ENCODE assay signal across 9 cellular contexts in the genomic region with DNA sequence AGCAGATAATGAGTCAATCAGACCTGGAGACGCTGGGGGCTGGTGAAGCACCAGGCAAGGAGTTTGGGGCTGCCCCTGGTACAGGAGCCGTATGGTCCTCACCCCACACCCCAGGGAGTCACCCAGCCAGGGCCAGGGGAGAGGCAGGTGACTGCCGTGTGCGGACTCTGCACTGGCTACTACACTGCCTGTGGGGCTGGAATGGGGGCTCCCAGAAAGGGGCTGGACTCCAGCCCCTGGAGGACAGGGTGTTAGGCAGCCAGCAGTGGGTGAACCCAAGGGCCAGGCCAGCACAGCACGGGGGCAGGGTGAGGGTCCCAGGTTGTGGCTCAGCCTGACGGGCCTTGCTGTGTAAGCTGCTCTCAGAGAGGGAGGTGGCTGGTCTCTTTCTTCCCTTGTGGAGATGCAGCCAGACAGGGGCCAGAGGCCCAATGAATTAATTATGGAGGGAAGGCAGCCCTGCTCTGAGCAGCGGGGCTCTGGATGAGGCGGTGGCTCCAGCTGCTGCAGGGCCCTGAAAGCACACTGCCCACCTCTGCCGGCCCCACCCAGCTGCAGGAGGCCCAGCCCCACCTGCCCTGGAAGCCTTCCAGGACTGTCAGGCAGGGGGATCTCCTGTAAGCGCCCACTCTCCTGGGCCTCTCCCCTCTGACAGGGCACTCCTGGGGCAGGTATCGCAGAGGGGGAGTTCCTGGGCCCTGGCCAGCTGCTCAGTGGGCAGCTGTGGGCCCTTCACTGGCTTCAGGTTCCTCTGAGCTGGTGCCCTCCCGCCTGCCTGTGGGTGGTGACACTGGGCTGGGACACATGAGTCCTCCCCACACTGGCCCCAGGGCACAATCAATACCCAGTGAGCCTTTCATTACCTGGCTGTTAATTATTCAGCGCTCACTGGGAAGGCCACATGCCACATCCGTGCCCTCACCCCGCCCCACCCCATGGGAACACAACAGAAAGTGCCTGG.
DNase-seq lines count a peak whose midpoint lies in the region; ATAC-seq, FAIRE-seq and TF ChIP-seq lines count a peak whose summit lies in the region.
"Had no signal": no experiment of that assay in that cellular context is flagged by ENCODE, and none has a peak within 500 bp of the region (broad histone marks: within the 10 kb centered on the region; RNA-seq: fewer than 3 reads in every experiment).

No MANE protein-coding gene starts in this region.

- POLR2A ChIA-PET in HepG2 (lab: Yijun Ruan, JAX): no interaction called here

- no peak for ATAC-seq in HepG2
- no peak for ATAC-seq in activated CD8-positive, alpha-beta memory T cell treated with anti-CD3 and anti-CD28 coated beads, Interleukin-2, amount 10 ng/mL, durations not matched to agents 7 days and 5 days

- intact Hi-C loops in HepG2 (cut with micrococcal nuclease; ENCODE audit: unreplicated experiment): no loop called here

- H3K9ac ChIP-seq in liver (ENCODE audit: low read depth in 1 of 2, low read length in 2 of 2) (no peak overlapping the region), HepG2 (ENCODE audit: insufficient read depth, low read depth, low read length) (no peak overlapping the region), mucosa of stomach (ENCODE audit: low read length) (peak overlapping the region; percentile 55)

- H3K27ac Mint-ChIP-seq in activated CD8-positive, alpha-beta memory T cell treated with anti-CD3 and anti-CD28 coated beads, Interleukin-2, amount 10 ng/mL, durations not matched to agents 7 days and 5 days: no peak overlapping the region
- H3K27ac Mint-ChIP-seq: stimulated activated effector memory CD8-positive, alpha-beta T cell treated with anti-CD3 and anti-CD28 coated beads, Interleukin-12 subunit alpha, Interleukin-12 subunit beta, amount 100 ng/mL, for 72 hours had no signal

- no peak for TF ChIP-seq CTCF in liver (IDR thresholded peaks at IDR 0.05; ENCODE audit: low read depth, low read length, missing input control)
- TF ChIP-seq CTCF in HepG2 (CRISPR knock-in tag; IDR thresholded peaks at IDR 0.05): no peak

- TF ChIP-seq POLR2A in HepG2 (IDR thresholded peaks at IDR 0.05; ENCODE audit: insufficient read depth in 1 of 2, low read depth in 2 of 2, low read length in 2 of 2): no peak

- no peaks in the 10 kb centered on the region for H3K79me2 ChIP-seq in HepG2 (ENCODE audit: insufficient read depth, low read length)

- DNase-seq in HepG2 (ENCODE audit: low spot score) (no peak), HTR-8/SVneo (ENCODE audit: insufficient read length, low spot score) (no peak), amygdala (lab: John Stamatoyannopoulos, UW) (no peak), ACHN (no peak), SKM-1 (lab: John Stamatoyannopoulos, UW; ENCODE audit: unreplicated experiment) (no peak)
- DNase-seq in activated CD8-positive, alpha-beta memory T cell treated with anti-CD3 and anti-CD28 coated beads, Interleukin-2, amount 10 ng/mL, durations not matched to agents 7 days and 5 days: peak; percentile 38

- TF ChIP-seq RAD21 in liver (IDR thresholded peaks at IDR 0.05): no peak
- no peak for TF ChIP-seq RAD21 in HepG2 (CRISPR knock-in tag; IDR thresholded peaks at IDR 0.05)

- TF ChIP-seq EP300 in HepG2 (IDR thresholded peaks at IDR 0.05; ENCODE audit: low read depth in 2 of 2, low read length in 2 of 2) (no peak), HepG2 (CRISPR knock-in tag; IDR thresholded peaks at IDR 0.05; ENCODE audit: borderline replicate concordance) (no peak)

- H3K4me1 ChIP-seq in liver (ENCODE audit: control insufficient read depth in 4 of 4, insufficient read depth in 4 of 4, low read length in 3 of 4): no peaks in the 10 kb centered on the region
- H3K4me1 ChIP-seq in HepG2 (ENCODE audit: insufficient read depth, low read length): no peaks in the 10 kb centered on the region
- H3K4me1 ChIP-seq in mucosa of stomach (ENCODE audit: control insufficient read depth, insufficient read depth, low read length): peaks cover 21% of the 10 kb centered on the region

- H3K4me2 ChIP-seq in HepG2 (ENCODE audit: low read depth, low read length): no peak overlapping the region

- H3K27me3 Mint-ChIP-seq in activated CD8-positive, alpha-beta memory T cell treated with anti-CD3 and anti-CD28 coated beads, Interleukin-2, amount 10 ng/mL, durations not matched to agents 7 days and 5 days: no peaks in the 10 kb centered on the region

- no peak overlapping the region for H3K4me3 Mint-ChIP-seq in activated CD8-positive, alpha-beta memory T cell treated with anti-CD3 and anti-CD28 coated beads, Interleukin-2, amount 10 ng/mL, durations not matched to agents 7 days and 5 days
- H3K4me3 Mint-ChIP-seq: stimulated activated effector memory CD8-positive, alpha-beta T cell treated with anti-CD3 and anti-CD28 coated beads, Interleukin-12 subunit alpha, Interleukin-12 subunit beta, amount 100 ng/mL, for 72 hours had no signal

- CTCF ChIA-PET in HepG2 (lab: Yijun Ruan, JAX; ENCODE audit: low intra/inter-chr PET ratio, low total read pairs): no interaction called here
- CTCF ChIA-PET in activated CD8-positive, alpha-beta memory T cell treated with anti-CD3 and anti-CD28 coated beads, Interleukin-2, amount 10 ng/mL, durations not matched to agents 7 days and 5 days (lab: Charles Lee): no interaction called here

- H4K20me1 ChIP-seq in HepG2 (ENCODE audit: insufficient read depth, low read length): no peaks in the 10 kb centered on the region

- no peak overlapping the region for H3K4me3 ChIP-seq in liver (ENCODE audit: low read depth in 1 of 3, low read length in 3 of 3)
- H3K4me3 ChIP-seq in HepG2 (replicated peaks in 1 of 3; ENCODE audit: insufficient read depth in 1 of 3, low read depth in 2 of 3, low read length in 3 of 3): no peak overlapping the region
- peak overlapping the region; percentile 50 for H3K4me3 ChIP-seq in mucosa of stomach (ENCODE audit: low read length)

- no peaks in the 10 kb centered on the region for H3K9me3 Mint-ChIP-seq in activated CD8-positive, alpha-beta memory T cell treated with anti-CD3 and anti-CD28 coated beads, Interleukin-2, amount 10 ng/mL, durations not matched to agents 7 days and 5 days (ENCODE audit: low read depth)
- H3K9me3 Mint-ChIP-seq: stimulated activated effector memory CD8-positive, alpha-beta T cell treated with anti-CD3 and anti-CD28 coated beads, Interleukin-12 subunit alpha, Interleukin-12 subunit beta, amount 100 ng/mL, for 72 hours had no signal

- no peak for FAIRE-seq in HepG2 (lab: Jason Lieb, UNC)
- no peak for FAIRE-seq in HTR-8/SVneo (lab: Jason Lieb, UNC)

- H3K36me3 ChIP-seq in liver (ENCODE audit: control insufficient read depth in 4 of 4, insufficient read depth in 3 of 4, low read depth in 1 of 4, low read length in 3 of 4) (no peaks in the 10 kb centered on the region), HepG2 (replicated peaks in 1 of 2; ENCODE audit: control insufficient read depth in 1 of 2, insufficient read depth in 2 of 2, low read length in 2 of 2) (no peaks in the 10 kb centered on the region), mucosa of stomach (ENCODE audit: control insufficient read depth, insufficient read depth, low read length) (no peaks in the 10 kb centered on the region)

- no peaks in the 10 kb centered on the region for H3K27me3 ChIP-seq in liver (ENCODE audit: control insufficient read depth in 4 of 4, insufficient read depth in 4 of 4, low read length in 3 of 4)
- H3K27me3 ChIP-seq in HepG2 (ENCODE audit: control insufficient read depth in 1 of 2, insufficient read depth in 2 of 2, low read length in 2 of 2): peaks cover 9 to 52% of the 10 kb centered on the region in 2 experiments
- H3K27me3 ChIP-seq in mucosa of stomach (ENCODE audit: control insufficient read depth, insufficient read depth, low read length): no peaks in the 10 kb centered on the region

- peak overlapping the region in 1 of 2 donors; percentile 39 for H3K27ac ChIP-seq in liver (ENCODE audit: low read depth in 1 of 2, low read length in 2 of 2)
- no peak overlapping the region for H3K27ac ChIP-seq in HepG2 (ENCODE audit: extremely low read length, insufficient read depth, low read length)

- no peak overlapping the region for H2AFZ ChIP-seq in HepG2 (ENCODE audit: low read length)

- 71% methylated on average over 15 of the region's 15 CpGs for WGBS in liver
- 6% methylated on average over 4 of the region's 15 CpGs for WGBS in HepG2 (ENCODE audit: low lambda C conversion rate)

- BruUV-seq in HepG2 (replicated peaks; lab: Mats Ljungman, UMichigan): no TSS peak

- H3K36me3 Mint-ChIP-seq in activated CD8-positive, alpha-beta memory T cell treated with anti-CD3 and anti-CD28 coated beads, Interleukin-2, amount 10 ng/mL, durations not matched to agents 7 days and 5 days: no peaks in the 10 kb centered on the region
- H3K36me3 Mint-ChIP-seq: stimulated activated effector memory CD8-positive, alpha-beta T cell treated with anti-CD3 and anti-CD28 coated beads, Interleukin-12 subunit alpha, Interleukin-12 subunit beta, amount 100 ng/mL, for 72 hours had no signal

- in situ Hi-C loops in HepG2 (cut with HindIII; ENCODE audit: extremely low pct_ligation_motif_present, low pct_unique_long_range_greater_than_20kb): no loop called here
- in situ Hi-C loops in ACHN (cut with HindIII; ENCODE audit: low pct_ligation_motif_present, low pct_unique_long_range_greater_than_20kb, low sequenced_read_pairs): no loop called here

- H3K4me1 Mint-ChIP-seq in activated CD8-positive, alpha-beta memory T cell treated with anti-CD3 and anti-CD28 coated beads, Interleukin-2, amount 10 ng/mL, durations not matched to agents 7 days and 5 days: no peaks in the 10 kb centered on the region
- H3K4me1 Mint-ChIP-seq: stimulated activated effector memory CD8-positive, alpha-beta T cell treated with anti-CD3 and anti-CD28 coated beads, Interleukin-12 subunit alpha, Interleukin-12 subunit beta, amount 100 ng/mL, for 72 hours had no signal

- H3K9me3 ChIP-seq in liver (ENCODE audit: control insufficient read depth in 4 of 4, low read length in 3 of 4): no peaks in the 10 kb centered on the region
- no peaks in the 10 kb centered on the region for H3K9me3 ChIP-seq in HepG2 (ENCODE audit: low read length)
- H3K9me3 ChIP-seq in mucosa of stomach (ENCODE audit: control insufficient read depth, low read length): no peaks in the 10 kb centered on the region

TF ChIP-seq in liver, 16 proteins besides CTCF, POLR2A, EP300 and RAD21:
- TF ChIP-seq, protein P1, sequence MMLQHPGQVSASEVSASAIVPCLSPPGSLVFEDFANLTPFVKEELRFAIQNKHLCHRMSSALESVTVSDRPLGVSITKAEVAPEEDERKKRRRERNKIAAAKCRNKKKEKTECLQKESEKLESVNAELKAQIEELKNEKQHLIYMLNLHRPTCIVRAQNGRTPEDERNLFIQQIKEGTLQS (IDR thresholded peaks at IDR 0.05): no peak
- peak; percentile 14 for TF ChIP-seq SP1 (IDR thresholded peaks at IDR 0.05)
TF ChIP-seq in liver: peak in this region for 1.

TF ChIP-seq in HepG2, 621 proteins besides CTCF, POLR2A, EP300 and RAD21:
- no peak for TF ChIP-seq STAT5B (CRISPR knock-in tag; IDR thresholded peaks at IDR 0.05)
- no peak for TF ChIP-seq ZNF746 (CRISPR knock-in tag; IDR thresholded peaks at IDR 0.05)
